In the genomic region with DNA sequence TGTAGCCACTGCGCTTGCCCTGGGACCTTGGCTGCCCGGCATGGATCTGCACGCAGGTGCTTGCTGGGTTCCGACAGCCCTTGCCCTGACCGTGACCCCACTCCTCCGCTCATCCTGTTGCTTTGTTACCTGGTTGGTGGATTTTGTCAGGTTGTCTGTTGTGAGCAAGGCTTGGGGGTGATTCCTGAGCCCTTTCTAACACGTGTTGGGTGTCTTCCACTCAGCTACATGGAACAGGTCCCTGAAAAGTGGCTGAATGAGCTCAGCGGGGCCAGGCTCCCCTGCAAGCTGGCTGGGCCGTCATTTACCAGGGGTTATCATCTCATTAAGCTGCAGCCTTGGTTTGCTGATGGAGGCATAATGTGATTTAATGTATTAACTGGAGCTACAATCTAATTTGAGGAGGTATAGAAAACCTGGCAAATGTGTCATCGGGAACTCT, we compare ENCODE assay signal across 27 cellular contexts. TPM values are rescaled to one million over a fixed set of nuclear protein-coding genes. Genes with fewer than 3 reads are reported as not detected.
DNase-seq lines count a peak whose midpoint lies in the region; ATAC-seq and TF ChIP-seq lines count a peak whose summit lies in the region.
"Had no signal": no experiment of that assay in that cellular context is flagged by ENCODE, and none has a peak within 500 bp of the region (broad histone marks: within the 10 kb centered on the region; RNA-seq: fewer than 3 reads in every experiment).

No MANE protein-coding gene starts in this region.

- H3K4me1 ChIP-seq in neural progenitor cell = peaks cover 2% of the 10 kb centered on the region
- peaks cover 60% of the 10 kb centered on the region for H3K4me1 ChIP-seq in stomach smooth muscle (ENCODE audit: control insufficient read depth, insufficient read depth, low read length)

- DNase-seq in NCI-H82 treated with DMSO at 0.1 percent for 48 hours (lab: John Stamatoyannopoulos, UW; ENCODE audit: unreplicated experiment) (peak; percentile 97), chondrocyte (ENCODE audit: low spot score) (peak; percentile 63), neural progenitor cell (ENCODE audit: low spot score) (no peak), amygdala (lab: John Stamatoyannopoulos, UW) (no peak)
- DNase-seq in activated T-cell treated with anti-CD3 and anti-CD28 coated beads, Interleukin-2, amount 50 U/mL, for 24 hours = no peak
- DNase-seq in activated T-helper 2 cell treated with anti-CD3 and anti-CD28 coated beads, Interferon-gamma antibody, Interleukin-2, Interleukin-4, amounts not matched to agents 10 μg/mL and 5 μg/mL and 100 μg/mL, durations not matched to agents 14 hours and 24 hours and 36 hours (ENCODE audit: low spot score) = no peak
- DNase-seq: activated CD4-positive, alpha-beta T cell treated with anti-CD3 and anti-CD28 coated beads, Interleukin-2, amount 50 U/mL, for 1 hour; activated CD8-positive, alpha-beta memory T cell treated with anti-CD3 and anti-CD28 coated beads, Interleukin-2, amount 10 ng/mL, durations not matched to agents 7 days and 5 days; effector CD8-positive, alpha-beta T cell; foreskin melanocyte; hippocampal formation; immature natural killer cell; NCI-H1092; NCI-H187 treated with DMSO at 0.1 percent for 48 hours; NCI-H526; stimulated activated CD4-positive, alpha-beta T cell treated with anti-CD3 and anti-CD28 coated beads, Interleukin-2, amount 100 ng/mL, for 48 hours; testis had no signal

- no peak overlapping the region for H3K4me2 ChIP-seq in neural progenitor cell

- no peak overlapping the region for H3K4me3 Mint-ChIP-seq in chondrocyte (ENCODE audit: unreplicated experiment)
- H3K4me3 Mint-ChIP-seq in neural progenitor cell = peak overlapping the region; percentile 10
- H3K4me3 Mint-ChIP-seq in activated T-cell treated with anti-CD3 and anti-CD28 coated beads, Interleukin-2, amount 50 U/mL, for 24 hours = no peak overlapping the region
- no peak overlapping the region for H3K4me3 Mint-ChIP-seq in activated T-helper 2 cell treated with anti-CD3 and anti-CD28 coated beads, Interferon-gamma antibody, Interleukin-2, Interleukin-4, amounts not matched to agents 10 μg/mL and 5 μg/mL and 100 μg/mL, durations not matched to agents 14 hours and 24 hours and 36 hours (ENCODE audit: low read depth)
- H3K4me3 Mint-ChIP-seq: activated CD8-positive, alpha-beta memory T cell treated with anti-CD3 and anti-CD28 coated beads, Interleukin-2, amount 10 ng/mL, durations not matched to agents 7 days and 5 days; activated T-helper 1 cell treated with anti-CD3 and anti-CD28 coated beads, Interleukin-12 subunit alpha, Interleukin-12 subunit beta, Interleukin-2, Interleukin-4 antibody, amounts not matched to agents 30 ng/mL and 10 ng/mL and 1 ng/mL, durations not matched to agents 14 hours and 24 hours and 36 hours; brain; immature natural killer cell; natural killer cell treated with Interleukin-12 subunit alpha and Interleukin-12 subunit beta and Interleukin-15 and Interleukin-18, amount 100 ng/mL, for 72 hours; stimulated activated effector memory CD8-positive, alpha-beta T cell treated with anti-CD3 and anti-CD28 coated beads, Interleukin-12 subunit alpha, Interleukin-12 subunit beta, amount 100 ng/mL, for 72 hours; T-helper 2 cell treated with Interferon-gamma antibody and Interleukin-4, amounts not matched to agents 5 μg/mL and 100 μg/mL, for 36 hours had no signal

- no peaks in the 10 kb centered on the region for H3F3A ChIP-seq in neural progenitor cell (ENCODE audit: low read depth)

- no peaks in the 10 kb centered on the region for H3K27me3 Mint-ChIP-seq in chondrocyte (ENCODE audit: low read depth)
- peaks cover 6% of the 10 kb centered on the region for H3K27me3 Mint-ChIP-seq in neural progenitor cell (ENCODE audit: insufficient read depth, low read depth)
- no peaks in the 10 kb centered on the region for H3K27me3 Mint-ChIP-seq in activated T-cell treated with anti-CD3 and anti-CD28 coated beads, Interleukin-2, amount 50 U/mL, for 24 hours
- no peaks in the 10 kb centered on the region for H3K27me3 Mint-ChIP-seq in activated T-helper 2 cell treated with anti-CD3 and anti-CD28 coated beads, Interferon-gamma antibody, Interleukin-2, Interleukin-4, amounts not matched to agents 10 μg/mL and 5 μg/mL and 100 μg/mL, durations not matched to agents 14 hours and 24 hours and 36 hours (ENCODE audit: low read depth)
- H3K27me3 Mint-ChIP-seq: activated CD8-positive, alpha-beta memory T cell treated with anti-CD3 and anti-CD28 coated beads, Interleukin-2, amount 10 ng/mL, durations not matched to agents 7 days and 5 days; natural killer cell treated with Interleukin-12 subunit alpha and Interleukin-12 subunit beta and Interleukin-15 and Interleukin-18, amount 100 ng/mL, for 72 hours had no signal

- H3K4me3 ChIP-seq in neural progenitor cell = no peak overlapping the region
- H3K4me3 ChIP-seq in stomach smooth muscle (ENCODE audit: low read length in 2 of 2) = no peak overlapping the region
- H3K4me3 ChIP-seq: testis had no signal

- peak overlapping the region; percentile 49 for H3K27ac Mint-ChIP-seq in chondrocyte (ENCODE audit: unreplicated experiment)
- no peak overlapping the region for H3K27ac Mint-ChIP-seq in neural progenitor cell
- H3K27ac Mint-ChIP-seq in activated T-cell treated with anti-CD3 and anti-CD28 coated beads, Interleukin-2, amount 50 U/mL, for 24 hours = no peak overlapping the region
- H3K27ac Mint-ChIP-seq in activated T-helper 2 cell treated with anti-CD3 and anti-CD28 coated beads, Interferon-gamma antibody, Interleukin-2, Interleukin-4, amounts not matched to agents 10 μg/mL and 5 μg/mL and 100 μg/mL, durations not matched to agents 14 hours and 24 hours and 36 hours = no peak overlapping the region
- H3K27ac Mint-ChIP-seq: activated CD8-positive, alpha-beta memory T cell treated with anti-CD3 and anti-CD28 coated beads, Interleukin-2, amount 10 ng/mL, durations not matched to agents 7 days and 5 days; activated T-helper 1 cell treated with anti-CD3 and anti-CD28 coated beads, Interleukin-12 subunit alpha, Interleukin-12 subunit beta, Interleukin-2, Interleukin-4 antibody, amounts not matched to agents 30 ng/mL and 10 ng/mL and 1 ng/mL, durations not matched to agents 14 hours and 24 hours and 36 hours; natural killer cell treated with Interleukin-12 subunit alpha and Interleukin-12 subunit beta and Interleukin-15 and Interleukin-18, amount 100 ng/mL, for 72 hours; stimulated activated effector memory CD8-positive, alpha-beta T cell treated with anti-CD3 and anti-CD28 coated beads, Interleukin-12 subunit alpha, Interleukin-12 subunit beta, amount 100 ng/mL, for 72 hours; T-helper 2 cell treated with Interferon-gamma antibody and Interleukin-4, amounts not matched to agents 5 μg/mL and 100 μg/mL, for 36 hours had no signal

- TF ChIP-seq CTCF in chondrocyte (IDR thresholded peaks at IDR 0.05) (no peak), neural progenitor cell (IDR thresholded peaks at IDR 0.05) (no peak)

- H3K27ac ChIP-seq in neural progenitor cell (no peak overlapping the region), stomach smooth muscle (ENCODE audit: low read length) (peak overlapping the region; percentile 99)
- H3K27ac ChIP-seq: C4-2B, testis, VCaP had no signal

- H2AFZ ChIP-seq in neural progenitor cell (replicated peaks) = no peak overlapping the region

- no peak overlapping the region for H3K9ac ChIP-seq in neural progenitor cell
- H3K9ac ChIP-seq in stomach smooth muscle (ENCODE audit: low read length in 2 of 2) = peak overlapping the region in 1 of 2 donors; percentile 82

- peaks cover 29% of the 10 kb centered on the region for H3K36me3 Mint-ChIP-seq in chondrocyte (ENCODE audit: low read depth)
- no peaks in the 10 kb centered on the region for H3K36me3 Mint-ChIP-seq in neural progenitor cell
- no peaks in the 10 kb centered on the region for H3K36me3 Mint-ChIP-seq in activated T-cell treated with anti-CD3 and anti-CD28 coated beads, Interleukin-2, amount 50 U/mL, for 24 hours (ENCODE audit: low read depth)
- H3K36me3 Mint-ChIP-seq in activated T-helper 2 cell treated with anti-CD3 and anti-CD28 coated beads, Interferon-gamma antibody, Interleukin-2, Interleukin-4, amounts not matched to agents 10 μg/mL and 5 μg/mL and 100 μg/mL, durations not matched to agents 14 hours and 24 hours and 36 hours (ENCODE audit: low read depth) = no peaks in the 10 kb centered on the region
- H3K36me3 Mint-ChIP-seq: activated CD8-positive, alpha-beta memory T cell treated with anti-CD3 and anti-CD28 coated beads, Interleukin-2, amount 10 ng/mL, durations not matched to agents 7 days and 5 days; brain; natural killer cell treated with Interleukin-12 subunit alpha and Interleukin-12 subunit beta and Interleukin-15 and Interleukin-18, amount 100 ng/mL, for 72 hours; stimulated activated effector memory CD8-positive, alpha-beta T cell treated with anti-CD3 and anti-CD28 coated beads, Interleukin-12 subunit alpha, Interleukin-12 subunit beta, amount 100 ng/mL, for 72 hours had no signal

- no peaks in the 10 kb centered on the region for H4K20me1 ChIP-seq in neural progenitor cell (ENCODE audit: low read depth)

- H3K27me3 ChIP-seq in neural progenitor cell (no peaks in the 10 kb centered on the region), stomach smooth muscle (ENCODE audit: control insufficient read depth in 1 of 2, insufficient read depth in 2 of 2, low read length in 2 of 2) (no peaks in the 10 kb centered on the region)
- H3K27me3 ChIP-seq: testis had no signal

- no peaks in the 10 kb centered on the region for H3K9me3 Mint-ChIP-seq in chondrocyte (ENCODE audit: low read depth)
- no peaks in the 10 kb centered on the region for H3K9me3 Mint-ChIP-seq in neural progenitor cell
- no peaks in the 10 kb centered on the region for H3K9me3 Mint-ChIP-seq in activated T-cell treated with anti-CD3 and anti-CD28 coated beads, Interleukin-2, amount 50 U/mL, for 24 hours
- H3K9me3 Mint-ChIP-seq in activated T-helper 2 cell treated with anti-CD3 and anti-CD28 coated beads, Interferon-gamma antibody, Interleukin-2, Interleukin-4, amounts not matched to agents 10 μg/mL and 5 μg/mL and 100 μg/mL, durations not matched to agents 14 hours and 24 hours and 36 hours = no peaks in the 10 kb centered on the region
- H3K9me3 Mint-ChIP-seq: activated T-helper 1 cell treated with anti-CD3 and anti-CD28 coated beads, Interleukin-12 subunit alpha, Interleukin-12 subunit beta, Interleukin-2, Interleukin-4 antibody, amounts not matched to agents 30 ng/mL and 10 ng/mL and 1 ng/mL, durations not matched to agents 14 hours and 24 hours and 36 hours; immature natural killer cell; natural killer cell treated with Interleukin-12 subunit alpha and Interleukin-12 subunit beta and Interleukin-15 and Interleukin-18, amount 100 ng/mL, for 72 hours; stimulated activated effector memory CD8-positive, alpha-beta T cell treated with anti-CD3 and anti-CD28 coated beads, Interleukin-12 subunit alpha, Interleukin-12 subunit beta, amount 100 ng/mL, for 72 hours; T-helper 2 cell treated with Interferon-gamma antibody and Interleukin-4, amounts not matched to agents 5 μg/mL and 100 μg/mL, for 36 hours had no signal

- H3K36me3 ChIP-seq in neural progenitor cell = no peaks in the 10 kb centered on the region
- H3K36me3 ChIP-seq in stomach smooth muscle (ENCODE audit: control insufficient read depth in 2 of 2, insufficient read depth in 2 of 2, low read length in 2 of 2) = peaks cover 5 to 8% of the 10 kb centered on the region in 2 donors

- H3K4me1 Mint-ChIP-seq in chondrocyte (ENCODE audit: low read depth) = peaks cover 57% of the 10 kb centered on the region
- peaks cover 11% of the 10 kb centered on the region for H3K4me1 Mint-ChIP-seq in neural progenitor cell
- H3K4me1 Mint-ChIP-seq in activated T-cell treated with anti-CD3 and anti-CD28 coated beads, Interleukin-2, amount 50 U/mL, for 24 hours (ENCODE audit: low read depth) = no peaks in the 10 kb centered on the region
- H3K4me1 Mint-ChIP-seq in activated T-helper 2 cell treated with anti-CD3 and anti-CD28 coated beads, Interferon-gamma antibody, Interleukin-2, Interleukin-4, amounts not matched to agents 10 μg/mL and 5 μg/mL and 100 μg/mL, durations not matched to agents 14 hours and 24 hours and 36 hours (ENCODE audit: low read depth) = peaks cover 3% of the 10 kb centered on the region
- H3K4me1 Mint-ChIP-seq: activated CD8-positive, alpha-beta memory T cell treated with anti-CD3 and anti-CD28 coated beads, Interleukin-2, amount 10 ng/mL, durations not matched to agents 7 days and 5 days; immature natural killer cell; stimulated activated effector memory CD8-positive, alpha-beta T cell treated with anti-CD3 and anti-CD28 coated beads, Interleukin-12 subunit alpha, Interleukin-12 subunit beta, amount 100 ng/mL, for 72 hours had no signal

- no peak for ATAC-seq in GM18868 (IDR thresholded peaks at IDR 0.05; ENCODE audit: unreplicated experiment)
- ATAC-seq: activated CD8-positive, alpha-beta memory T cell treated with anti-CD3 and anti-CD28 coated beads, Interleukin-2, amount 10 ng/mL, durations not matched to agents 7 days and 5 days; esophagus mucosa; natural killer cell treated with Interleukin-12 subunit alpha and Interleukin-12 subunit beta and Interleukin-15 and Interleukin-18, amount 100 ng/mL, for 72 hours; stimulated activated effector memory CD8-positive, alpha-beta T cell treated with anti-CD3 and anti-CD28 coated beads, Interleukin-12 subunit alpha, Interleukin-12 subunit beta, amount 100 ng/mL, for 72 hours had no signal

- intact Hi-C loops in activated T-helper 2 cell treated with anti-CD3 and anti-CD28 coated beads, Interferon-gamma antibody, Interleukin-2, Interleukin-4, amounts not matched to agents 10 μg/mL and 5 μg/mL and 100 μg/mL, durations not matched to agents 14 hours and 24 hours and 36 hours (cut with micrococcal nuclease) = no loop called here

- H3K79me2 ChIP-seq in neural progenitor cell (ENCODE audit: low read depth) = no peaks in the 10 kb centered on the region

- no peaks in the 10 kb centered on the region for H3K9me3 ChIP-seq in neural progenitor cell (ENCODE audit: low read depth)
- no peaks in the 10 kb centered on the region for H3K9me3 ChIP-seq in stomach smooth muscle (ENCODE audit: control insufficient read depth in 2 of 2, low read length in 2 of 2)
- H3K9me3 ChIP-seq: testis had no signal

RNA-seq across cellular contexts. Expression of gene RAMP1, which starts 24.5 kb away (rescaled TPM):
- total RNA-seq in chondrocyte (176 to 329 TPM (median 178 TPM) in 3 replicates), neural progenitor cell (ENCODE audit: low replicate concordance) (not detected in 2 replicates)
- 13.1 and 14.0 TPM in 2 replicates for total RNA-seq in activated T-helper 2 cell treated with anti-CD3 and anti-CD28 coated beads, Interferon-gamma antibody, Interleukin-2, Interleukin-4, amounts not matched to agents 10 μg/mL and 5 μg/mL and 100 μg/mL, durations not matched to agents 14 hours and 24 hours and 36 hours

Comparison
In these comparisons a context has a peak if more than half of its experiments do, and no peak if none do; other contexts are left out.
1. DNase-seq: peak in NCI-H82 treated with DMSO at 0.1 percent for 48 hours (single experiment) and chondrocyte (single experiment); none in neural progenitor cell (single experiment), amygdala (0 of 56), activated T-cell treated with anti-CD3 and anti-CD28 coated beads, Interleukin-2, amount 50 U/mL, for 24 hours (single experiment) and activated T-helper 2 cell treated with anti-CD3 and anti-CD28 coated beads, Interferon-gamma antibody, Interleukin-2, Interleukin-4, amounts not matched to agents 10 μg/mL and 5 μg/mL and 100 μg/mL, durations not matched to agents 14 hours and 24 hours and 36 hours (single experiment).
2. RNA of gene RAMP1, which starts 24.5 kb away (total RNA-seq): 176 to 329 TPM in chondrocyte and 13.1 to 14.0 TPM in activated T-helper 2 cell treated with anti-CD3 and anti-CD28 coated beads, Interferon-gamma antibody, Interleukin-2, Interleukin-4, amounts not matched to agents 10 μg/mL and 5 μg/mL and 100 μg/mL, durations not matched to agents 14 hours and 24 hours and 36 hours; not detected in neural progenitor cell; every median in the first group is over 10 times any median in the second.